In genomic region chr14:65153101-65153500, GRCh38 we compare ENCODE assay signal across 31 cellular contexts. TPM values are rescaled to one million over a fixed set of nuclear protein-coding genes. Genes with fewer than 3 reads are reported as not detected.
A peak's percentile ranks its signal among the peaks of the same experiment; 100 is the strongest.
DNase-seq lines count a peak whose midpoint lies in the region; ATAC-seq and TF ChIP-seq lines count a peak whose summit lies in the region.
"Had no signal": no experiment of that assay in that cellular context is flagged by ENCODE, and none has a peak within 500 bp of the region (broad histone marks: within the 10 kb centered on the region; RNA-seq: fewer than 3 reads in every experiment).

No MANE protein-coding gene starts in this region.

- peak overlapping the region; percentile 38 for H3K9ac ChIP-seq in mesenchymal stem cell (ENCODE audit: low read length)
- H3K9ac ChIP-seq: parathyroid adenoma had no signal

- no peak overlapping the region for H3K27ac Mint-ChIP-seq in T-helper 17 cell
- H3K27ac Mint-ChIP-seq: endodermal cell; stimulated activated naive CD8-positive, alpha-beta T cell treated with anti-CD3 and anti-CD28 coated beads, Interleukin-15, Interleukin-2, amounts not matched to agents 100 ng/mL and 50 ng/mL, for 24 hours had no signal

- H3K18ac ChIP-seq in mesenchymal stem cell (ENCODE audit: low read depth in 1 of 2, low read length in 2 of 2): no peak overlapping the region

- H3K27ac ChIP-seq in mesenchymal stem cell (ENCODE audit: low read length, poor library complexity, severe bottlenecking) (no peak overlapping the region), vagina (peak overlapping the region; percentile 62)
- H3K27ac ChIP-seq: 22Rv1, coronary artery, esophagus muscularis mucosa, gastrocnemius medialis, parathyroid adenoma, SK-N-MC, tibial artery had no signal

- H4K91ac ChIP-seq in mesenchymal stem cell (ENCODE audit: low read length): no peak overlapping the region

- no peak for TF ChIP-seq CTCF in vagina (IDR thresholded peaks at IDR 0.05)

- no peak overlapping the region for H2AK5ac ChIP-seq in mesenchymal stem cell (ENCODE audit: low read length, severe bottlenecking)

- H2BK12ac ChIP-seq in mesenchymal stem cell (ENCODE audit: low read length in 2 of 2): no peak overlapping the region

- H3K27me3 Mint-ChIP-seq in T-helper 17 cell: peaks cover 7% of the 10 kb centered on the region
- H3K27me3 Mint-ChIP-seq: stimulated activated naive CD8-positive, alpha-beta T cell treated with anti-CD3 and anti-CD28 coated beads, Interleukin-15, Interleukin-2, amounts not matched to agents 100 ng/mL and 50 ng/mL, for 24 hours had no signal

- ATAC-seq in HG03139 (IDR thresholded peaks at IDR 0.05; ENCODE audit: unreplicated experiment) (no peak), T-helper 17 cell (no peak)
- ATAC-seq: gastrocnemius medialis, right cardiac atrium had no signal

- no peak overlapping the region for H2AFZ ChIP-seq in mesenchymal stem cell (ENCODE audit: low read depth, low read length)
- H2AFZ ChIP-seq: parathyroid adenoma had no signal

- peaks cover 6% of the 10 kb centered on the region for H3K4me1 ChIP-seq in mesenchymal stem cell (ENCODE audit: control insufficient read depth, insufficient read depth, low read depth, low read length)
- peaks cover 26% of the 10 kb centered on the region for H3K4me1 ChIP-seq in vagina
- H3K4me1 ChIP-seq: parathyroid adenoma had no signal

- H3K36me3 ChIP-seq in mesenchymal stem cell (ENCODE audit: control insufficient read depth in 1 of 2, insufficient read depth in 2 of 2, low read depth in 1 of 2, low read length in 2 of 2) (no peaks in the 10 kb centered on the region), vagina (no peaks in the 10 kb centered on the region)
- H3K36me3 ChIP-seq: esophagus muscularis mucosa, gastrocnemius medialis, tibial artery had no signal

- no peaks in the 10 kb centered on the region for H3K4me1 Mint-ChIP-seq in T-helper 17 cell

- no peaks in the 10 kb centered on the region for H3K9me3 ChIP-seq in mesenchymal stem cell (ENCODE audit: control insufficient read depth, low read length)
- H3K9me3 ChIP-seq in vagina: no peaks in the 10 kb centered on the region
- no peaks in the 10 kb centered on the region for H3K9me3 ChIP-seq in T-helper 17 cell (ENCODE audit: control insufficient read depth, low read length, poor library complexity, severe bottlenecking)
- H3K9me3 ChIP-seq: esophagus muscularis mucosa, gastrocnemius medialis, tibial artery had no signal

- intact Hi-C loops in vagina (cut with DNase I): loop anchor here (10.0 kb wide), 2 partner anchors 48 to 802 kb away; partner anchors contain the start of gene MAX

- DNase-seq in NCI-H510A treated with DMSO at 0.1 percent for 48 hours (lab: John Stamatoyannopoulos, UW) (peak; percentile 26), NCI-H510A (lab: John Stamatoyannopoulos, UW) (no peak), NCI-H82 treated with DMSO at 0.1 percent for 48 hours (lab: John Stamatoyannopoulos, UW; ENCODE audit: unreplicated experiment) (peak; percentile 67), mesenchymal stem cell (no peak), vagina (ENCODE audit: extremely low spot score in 2 of 2) (no peak), HCEC 1CT (no peak), T-helper 17 cell (no peak)
- DNase-seq: activated CD4-positive, alpha-beta T cell treated with anti-CD3 and anti-CD28 coated beads for 4 hours; activated naive CD4-positive, alpha-beta T cell treated with Interleukin-2 at 50 U/mL for 16 hours; activated T-cell treated with anti-CD3 and anti-CD28 coated beads, Interleukin-2, amount 50 U/mL, for 48 hours; DMS153; endodermal cell; gastrocnemius medialis; GF-D8; hippocampal formation; Kasumi-1; NCI-H1092; NCI-H1930; NCI-H345; right cardiac atrium; stimulated activated CD4-positive, alpha-beta T cell treated with anti-CD3 and anti-CD28 coated beads, Interleukin-15, amount 100 ng/mL, for 24 hours; T-helper 2 cell; tibial artery had no signal

- H3K14ac ChIP-seq in mesenchymal stem cell (ENCODE audit: low read length in 2 of 2): no peak overlapping the region

- H3K4me2 ChIP-seq in mesenchymal stem cell (ENCODE audit: low read length, poor library complexity, severe bottlenecking): no peak overlapping the region

- H2BK15ac ChIP-seq in mesenchymal stem cell (ENCODE audit: low read depth, poor library complexity, severe bottlenecking): no peak overlapping the region

- TF ChIP-seq POLR2A in vagina (IDR thresholded peaks at IDR 0.05): no peak

- 83% methylated on average over 11 of the region's 11 CpGs for WGBS in mesenchymal stem cell

- H2BK120ac ChIP-seq in mesenchymal stem cell (ENCODE audit: low read depth, low read length): no peak overlapping the region

- no peak overlapping the region for H3K4me3 Mint-ChIP-seq in T-helper 17 cell
- H3K4me3 Mint-ChIP-seq: endodermal cell; nephron; stimulated activated naive CD8-positive, alpha-beta T cell treated with anti-CD3 and anti-CD28 coated beads, Interleukin-15, Interleukin-2, amounts not matched to agents 100 ng/mL and 50 ng/mL, for 24 hours had no signal

- H2BK5ac ChIP-seq in mesenchymal stem cell (ENCODE audit: low read depth, low read length, poor library complexity, severe bottlenecking): no peak overlapping the region

- H3K23ac ChIP-seq in mesenchymal stem cell (ENCODE audit: low read length in 2 of 2): no peak overlapping the region

- H3K4me3 ChIP-seq in mesenchymal stem cell (ENCODE audit: insufficient read depth in 1 of 2, low read depth in 1 of 2, low read length in 2 of 2): no peak overlapping the region
- no peak overlapping the region for H3K4me3 ChIP-seq in vagina
- H3K4me3 ChIP-seq: coronary artery, esophagus muscularis mucosa, gastrocnemius medialis, SK-N-MC, tibial artery had no signal

- H4K8ac ChIP-seq in mesenchymal stem cell (ENCODE audit: low read length): no peak overlapping the region

- H3K79me1 ChIP-seq in mesenchymal stem cell (replicated peaks; ENCODE audit: low read length, poor library complexity, severe bottlenecking): no peaks in the 10 kb centered on the region

- no peak overlapping the region for H3K4ac ChIP-seq in mesenchymal stem cell (ENCODE audit: low read depth in 1 of 2, low read length in 2 of 2)

- H3K27me3 ChIP-seq in mesenchymal stem cell (ENCODE audit: control insufficient read depth in 1 of 2, insufficient read depth in 1 of 2, low read length in 2 of 2) (no peaks in the 10 kb centered on the region), vagina (no peaks in the 10 kb centered on the region)
- H3K27me3 ChIP-seq: esophagus muscularis mucosa, gastrocnemius medialis, tibial artery had no signal

- peaks cover 2% of the 10 kb centered on the region for H3K36me3 Mint-ChIP-seq in T-helper 17 cell (ENCODE audit: low read depth)

RNA-seq across cellular contexts. Expression of gene MAX, which starts 50.8 kb away (rescaled TPM):
- polyA plus RNA-seq in mesenchymal stem cell (2013, experiment 1 of 2): 85.2 TPM
- 85.6 TPM for polyA plus RNA-seq in mesenchymal stem cell (2013, experiment 2 of 2)
- total RNA-seq in vagina (71.7 TPM), T-helper 17 cell (100 to 1,000 TPM; 167 to 312 TPM)

Comparison
In these comparisons a context has a peak if more than half of its experiments do, and no peak if none do; other contexts are left out.
1. DNase-seq: peak in NCI-H510A treated with DMSO at 0.1 percent for 48 hours (single experiment) and NCI-H82 treated with DMSO at 0.1 percent for 48 hours (single experiment); none in NCI-H510A (single experiment), mesenchymal stem cell (single experiment), vagina (0 of 2), HCEC 1CT (single experiment) and T-helper 17 cell (0 of 3).